8 cellular contexts compared by ENCODE assay signal in the genomic region with DNA sequence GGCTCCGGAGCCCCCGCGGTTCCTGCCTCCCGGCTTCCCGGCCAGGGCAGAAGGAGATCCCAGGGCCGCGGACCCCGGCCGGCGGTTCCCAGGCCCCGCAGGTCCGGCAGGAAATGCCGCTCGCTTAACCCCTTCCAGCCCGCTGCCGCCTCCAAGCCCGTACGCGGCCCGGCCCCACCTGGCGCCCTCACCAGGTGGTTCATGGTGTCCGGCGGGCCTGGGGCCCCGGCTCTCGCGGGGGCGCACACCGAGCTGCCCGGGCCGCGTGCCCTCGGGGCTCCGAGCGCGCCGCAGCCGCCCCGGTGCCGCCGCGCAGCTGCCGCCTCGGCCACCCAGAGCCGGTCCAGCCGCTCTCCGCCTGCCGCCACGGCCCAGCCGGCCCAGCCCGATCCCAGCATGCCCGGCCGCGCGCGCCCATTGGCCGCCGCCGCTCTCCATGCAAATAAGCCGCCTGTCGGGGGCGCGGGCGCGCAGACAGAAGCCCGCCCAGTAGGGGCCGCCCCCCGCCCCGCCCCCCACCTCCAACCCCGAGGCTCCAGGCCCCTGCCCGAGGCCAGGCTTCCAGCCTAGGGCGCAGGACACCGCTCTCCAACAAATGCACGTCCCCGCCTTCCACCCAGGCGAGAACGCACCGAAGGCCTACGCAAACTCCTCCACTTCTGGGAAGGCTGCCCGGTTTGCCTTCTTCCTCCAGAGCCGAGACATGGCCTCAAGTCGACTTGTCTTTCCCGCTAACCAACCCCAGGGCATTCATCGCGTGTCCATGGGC. TPM values are rescaled to one million over a fixed set of nuclear protein-coding genes. Genes with fewer than 3 reads are reported as not detected.
DNase-seq lines count a peak whose midpoint lies in the region; ATAC-seq and TF ChIP-seq lines count a peak whose summit lies in the region.

A gene with protein sequence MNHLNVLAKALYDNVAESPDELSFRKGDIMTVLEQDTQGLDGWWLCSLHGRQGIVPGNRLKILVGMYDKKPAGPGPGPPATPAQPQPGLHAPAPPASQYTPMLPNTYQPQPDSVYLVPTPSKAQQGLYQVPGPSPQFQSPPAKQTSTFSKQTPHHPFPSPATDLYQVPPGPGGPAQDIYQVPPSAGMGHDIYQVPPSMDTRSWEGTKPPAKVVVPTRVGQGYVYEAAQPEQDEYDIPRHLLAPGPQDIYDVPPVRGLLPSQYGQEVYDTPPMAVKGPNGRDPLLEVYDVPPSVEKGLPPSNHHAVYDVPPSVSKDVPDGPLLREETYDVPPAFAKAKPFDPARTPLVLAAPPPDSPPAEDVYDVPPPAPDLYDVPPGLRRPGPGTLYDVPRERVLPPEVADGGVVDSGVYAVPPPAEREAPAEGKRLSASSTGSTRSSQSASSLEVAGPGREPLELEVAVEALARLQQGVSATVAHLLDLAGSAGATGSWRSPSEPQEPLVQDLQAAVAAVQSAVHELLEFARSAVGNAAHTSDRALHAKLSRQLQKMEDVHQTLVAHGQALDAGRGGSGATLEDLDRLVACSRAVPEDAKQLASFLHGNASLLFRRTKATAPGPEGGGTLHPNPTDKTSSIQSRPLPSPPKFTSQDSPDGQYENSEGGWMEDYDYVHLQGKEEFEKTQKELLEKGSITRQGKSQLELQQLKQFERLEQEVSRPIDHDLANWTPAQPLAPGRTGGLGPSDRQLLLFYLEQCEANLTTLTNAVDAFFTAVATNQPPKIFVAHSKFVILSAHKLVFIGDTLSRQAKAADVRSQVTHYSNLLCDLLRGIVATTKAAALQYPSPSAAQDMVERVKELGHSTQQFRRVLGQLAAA (minus strand): TSS at position 345 of the 769 bp plus-strand sequence. CDS start 142 bp downstream, at position 203.

- peak in 1 of 3 donors; percentile 25 for TF ChIP-seq CTCF in ovary (IDR thresholded peaks at IDR 0.05)

- H4K20me1 ChIP-seq in BLaER1 treated with 17β-estradiol and CSF1 and Interleukin-3, amounts not matched to agents 10 nM and 100 nM, result peaks cover 11 to 100% (median 76%) of the 10 kb centered on the region in 11 experiments; a peak in 21 of 22 replicates

- H3K27me3 ChIP-seq in BLaER1 treated with 17β-estradiol and CSF1 and Interleukin-3, amounts not matched to agents 10 nM and 100 nM, result peaks cover 72 to 100% (median 86%) of the 10 kb centered on the region in 11 experiments
- H3K27me3 ChIP-seq in ovary, result no peaks in the 10 kb centered on the region

- DNase-seq in NCI-H226 (peak; percentile 95), amniotic stem cell (lab: John Stamatoyannopoulos, UW) (peak; percentile 89), cardiac septum (ENCODE audit: low spot score) (peak; percentile 91), ovary (peak; percentile 85 to 90 (median 88))
- DNase-seq in activated effector memory CD4-positive, alpha-beta T cell treated with anti-CD3 and anti-CD28 coated beads, Interleukin-2, amount 50 U/mL, for 16 hours, result no peak

- H3K36me3 ChIP-seq in BLaER1 treated with 17β-estradiol and CSF1 and Interleukin-3, amounts not matched to agents 10 nM and 100 nM, result no peaks in the 10 kb centered on the region
- no peaks in the 10 kb centered on the region for H3K36me3 ChIP-seq in ovary

- TF ChIP-seq POLR2A in ovary (IDR thresholded peaks at IDR 0.05), result peak; percentile 15

- 1 to 3% (median 2%) methylated on average over 42 to 84 of the region's 84 CpGs for WGBS in ovary, 3 donors

- ATAC-seq in GM18499 (IDR thresholded peaks at IDR 0.05; ENCODE audit: insufficient read depth, unreplicated experiment), result peak; percentile 62
- ATAC-seq in HG02852 (IDR thresholded peaks at IDR 0.05; ENCODE audit: unreplicated experiment), result peak; percentile 79

- H3K9ac ChIP-seq in BLaER1 treated with 17β-estradiol and CSF1 and Interleukin-3, amounts not matched to agents 10 nM and 100 nM, result peak within 1 kb of the TSS in 9 of 11 experiments; percentile 15 to 70 (median 48); a peak in 15 of 22 replicates

- peak within 1 kb of the TSS; percentile 42 to 70 (median 60) for H3K4me3 ChIP-seq in BLaER1 treated with 17β-estradiol and CSF1 and Interleukin-3, amounts not matched to agents 10 nM and 100 nM
- peak within 1 kb of the TSS; percentile 68 for H3K4me3 ChIP-seq in ovary

- intact Hi-C loops in cardiac septum (cut with DNase I) (loop anchor here (2.0 kb wide), 1 partner anchor 13 kb away; no protein-coding TSS in a partner anchor), ovary (cut with DNase I) (no loop called here)

- TF ChIP-seq EP300 in ovary (IDR thresholded peaks at IDR 0.05), result no peak

- peak within 1 kb of the TSS; percentile 85 to 100 (median 98) for H3K4me2 ChIP-seq in BLaER1 treated with 17β-estradiol and CSF1 and Interleukin-3, amounts not matched to agents 10 nM and 100 nM

- no peaks in the 10 kb centered on the region for H3K9me3 ChIP-seq in BLaER1 treated with 17β-estradiol and CSF1 and Interleukin-3, amounts not matched to agents 10 nM and 100 nM (replicated peaks in 1 of 11)
- H3K9me3 ChIP-seq in ovary, result no peaks in the 10 kb centered on the region

- peaks cover 13 to 25% (median 20%) of the 10 kb centered on the region in 10 experiments for H3K4me1 ChIP-seq in BLaER1 treated with 17β-estradiol and CSF1 and Interleukin-3, amounts not matched to agents 10 nM and 100 nM
- peaks cover 42% of the 10 kb centered on the region for H3K4me1 ChIP-seq in ovary (ENCODE audit: insufficient read depth)

- H3K27ac ChIP-seq in BLaER1 treated with 17β-estradiol and CSF1 and Interleukin-3, amounts not matched to agents 10 nM and 100 nM, result no peak within 1 kb of the TSS
- peak within 1 kb of the TSS; percentile 45 to 53 for H3K27ac ChIP-seq in ovary

RNA-seq across cellular contexts. Expression of the gene that starts here (rescaled TPM):
- total RNA-seq in cardiac septum, result 80.3 TPM
- total RNA-seq in ovary, result 10 to 100 TPM; 22.2 to 90.2 (median 47.4) TPM
- 10 to 100 TPM in 1 of 2 donors, 1 to 10 TPM in 1; 2.4 to 30.3 TPM for polyA plus RNA-seq in ovary

Comparison
In these comparisons a context has a peak if more than half of its experiments do, and no peak if none do; other contexts are left out.
1. H3K27ac ChIP-seq: peak in ovary (2 of 2); none in BLaER1 treated with 17β-estradiol and CSF1 and Interleukin-3, amounts not matched to agents 10 nM and 100 nM (0 of 11).